In the genomic region with DNA sequence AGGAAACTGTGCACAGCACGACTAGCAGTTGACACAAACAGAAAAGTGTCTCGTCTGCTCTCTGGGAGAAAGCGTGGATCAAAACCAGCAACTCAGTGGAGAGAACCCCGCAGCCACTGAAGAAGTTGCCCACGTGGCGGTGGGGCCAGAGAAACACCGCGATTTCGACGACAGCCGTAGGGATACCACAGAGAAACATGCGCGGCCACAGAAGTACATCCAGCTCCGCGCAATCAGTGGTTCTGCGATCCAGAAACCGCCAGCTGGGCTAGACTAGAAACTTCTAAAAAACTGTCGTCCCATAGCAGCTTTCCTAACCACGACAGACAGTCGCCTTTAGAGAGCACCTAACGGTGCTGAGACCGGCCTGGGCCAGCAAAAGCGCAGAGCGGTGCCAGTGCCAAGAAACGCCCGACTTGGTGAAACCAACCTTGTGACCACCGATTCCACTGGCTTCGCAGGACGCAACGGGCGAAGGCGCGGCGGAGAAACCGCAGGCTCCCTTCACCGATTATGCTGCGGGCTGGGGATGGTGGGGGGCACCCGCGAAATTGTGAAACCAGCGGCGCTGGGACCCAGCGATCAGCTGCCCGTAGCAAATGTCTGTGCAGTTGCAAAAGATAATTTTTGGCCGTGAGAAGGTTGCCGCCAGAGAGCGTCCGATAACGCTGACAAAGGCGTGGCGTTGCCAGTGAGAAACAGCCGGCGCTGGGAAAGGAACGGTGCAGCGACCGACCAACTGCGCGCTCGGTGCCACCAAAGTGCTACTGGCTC, we compare ENCODE assay signal across 1 cellular context.
TF ChIP-seq lines count a peak whose summit lies in the region.

No MANE protein-coding gene starts in this region.

TF ChIP-seq in K562, 482 proteins besides CTCF, POLR2A, EP300 and RAD21 (continued from another document and continues in another):
- TF ChIP-seq, protein P1, sequence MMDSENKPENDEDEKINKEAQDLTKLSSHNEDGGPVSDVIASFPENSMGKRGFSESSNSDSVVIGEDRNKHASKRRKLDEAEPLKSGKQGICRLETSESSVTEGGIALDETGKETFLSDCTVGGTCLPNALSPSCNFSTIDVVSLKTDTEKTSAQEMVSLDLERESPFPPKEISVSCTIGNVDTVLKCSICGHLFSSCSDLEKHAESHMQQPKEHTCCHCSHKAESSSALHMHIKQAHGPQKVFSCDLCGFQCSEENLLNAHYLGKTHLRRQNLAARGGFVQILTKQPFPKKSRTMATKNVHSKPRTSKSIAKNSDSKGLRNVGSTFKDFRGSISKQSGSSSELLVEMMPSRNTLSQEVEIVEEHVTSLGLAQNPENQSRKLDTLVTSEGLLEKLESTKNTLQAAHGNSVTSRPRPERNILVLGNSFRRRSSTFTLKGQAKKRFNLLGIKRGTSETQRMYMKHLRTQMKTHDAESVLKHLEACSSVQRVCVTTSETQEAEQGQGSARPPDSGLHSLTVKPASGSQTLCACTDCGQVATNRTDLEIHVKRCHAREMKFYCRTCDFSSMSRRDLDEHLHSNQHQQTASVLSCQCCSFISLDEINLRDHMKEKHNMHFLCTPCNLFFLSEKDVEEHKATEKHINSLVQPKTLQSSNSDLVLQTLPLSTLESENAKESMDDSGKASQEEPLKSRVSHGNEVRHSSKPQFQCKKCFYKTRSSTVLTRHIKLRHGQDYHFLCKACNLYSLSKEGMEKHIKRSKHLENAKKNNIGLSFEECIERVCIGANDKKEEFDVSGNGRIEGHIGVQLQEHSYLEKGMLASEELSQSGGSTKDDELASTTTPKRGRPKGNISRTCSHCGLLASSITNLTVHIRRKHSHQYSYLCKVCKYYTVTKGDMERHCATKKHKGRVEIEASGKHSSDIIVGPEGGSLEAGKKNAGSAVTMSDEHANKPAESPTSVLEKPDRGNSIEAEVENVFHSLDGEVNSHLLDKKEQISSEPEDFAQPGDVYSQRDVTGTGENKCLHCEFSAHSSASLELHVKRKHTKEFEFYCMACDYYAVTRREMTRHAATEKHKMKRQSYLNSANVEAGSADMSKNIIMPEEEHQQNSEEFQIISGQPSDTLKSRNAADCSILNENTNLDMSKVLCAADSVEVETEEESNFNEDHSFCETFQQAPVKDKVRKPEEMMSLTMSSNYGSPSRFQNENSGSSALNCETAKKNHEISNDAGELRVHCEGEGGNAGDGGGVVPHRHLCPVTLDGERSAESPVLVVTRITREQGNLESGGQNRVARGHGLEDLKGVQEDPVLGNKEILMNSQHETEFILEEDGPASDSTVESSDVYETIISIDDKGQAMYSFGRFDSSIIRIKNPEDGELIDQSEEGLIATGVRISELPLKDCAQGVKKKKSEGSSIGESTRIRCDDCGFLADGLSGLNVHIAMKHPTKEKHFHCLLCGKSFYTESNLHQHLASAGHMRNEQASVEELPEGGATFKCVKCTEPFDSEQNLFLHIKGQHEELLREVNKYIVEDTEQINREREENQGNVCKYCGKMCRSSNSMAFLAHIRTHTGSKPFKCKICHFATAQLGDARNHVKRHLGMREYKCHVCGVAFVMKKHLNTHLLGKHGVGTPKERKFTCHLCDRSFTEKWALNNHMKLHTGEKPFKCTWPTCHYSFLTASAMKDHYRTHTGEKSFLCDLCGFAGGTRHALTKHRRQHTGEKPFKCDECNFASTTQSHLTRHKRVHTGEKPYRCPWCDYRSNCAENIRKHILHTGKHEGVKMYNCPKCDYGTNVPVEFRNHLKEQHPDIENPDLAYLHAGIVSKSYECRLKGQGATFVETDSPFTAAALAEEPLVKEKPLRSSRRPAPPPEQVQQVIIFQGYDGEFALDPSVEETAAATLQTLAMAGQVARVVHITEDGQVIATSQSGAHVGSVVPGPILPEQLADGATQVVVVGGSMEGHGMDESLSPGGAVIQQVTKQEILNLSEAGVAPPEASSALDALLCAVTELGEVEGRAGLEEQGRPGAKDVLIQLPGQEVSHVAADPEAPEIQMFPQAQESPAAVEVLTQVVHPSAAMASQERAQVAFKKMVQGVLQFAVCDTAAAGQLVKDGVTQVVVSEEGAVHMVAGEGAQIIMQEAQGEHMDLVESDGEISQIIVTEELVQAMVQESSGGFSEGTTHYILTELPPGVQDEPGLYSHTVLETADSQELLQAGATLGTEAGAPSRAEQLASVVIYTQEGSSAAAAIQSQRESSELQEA (IDR thresholded peaks at IDR 0.05; ENCODE audit: low read depth): no peak
- no peak for TF ChIP-seq ZNF41 (CRISPR knock-in tag; conservative IDR thresholded peaks at IDR 0.05)
- TF ChIP-seq ZSCAN32 (CRISPR knock-in tag; IDR thresholded peaks at IDR 0.05): 0 out of 2 replicates have a peak, but pooled peaks have one; percentile 15
- no peak; the same call in 1 of the 2 replicates for TF ChIP-seq ZNF217 (CRISPR knock-in tag; IDR thresholded peaks at IDR 0.05)
- TF ChIP-seq KHSRP (IDR thresholded peaks at IDR 0.05): no peak
- TF ChIP-seq STAT5B (CRISPR knock-in tag; IDR thresholded peaks at IDR 0.05): no peak
- peak; percentile 82; the same call in 1 of the 2 replicates for TF ChIP-seq CBFB (CRISPR knock-in tag; IDR thresholded peaks at IDR 0.05)
- TF ChIP-seq SIN3A (IDR thresholded peaks at IDR 0.05; ENCODE audit: borderline replicate concordance in 2 of 2, control insufficient read depth in 1 of 2, low read depth in 2 of 2, low read length in 2 of 2): peak; percentile 61 to 76; a peak in 2 of 4 replicates
- TF ChIP-seq MEIS2 (IDR thresholded peaks at IDR 0.05; ENCODE audit: partially characterized antibody): peak; percentile 22
- TF ChIP-seq GMEB1 (CRISPR knock-in tag; IDR thresholded peaks at IDR 0.05): 0 out of 2 replicates have a peak, but pooled peaks have one; percentile 19
- no peak for TF ChIP-seq ZNF780A (CRISPR knock-in tag; IDR thresholded peaks at IDR 0.05)
- TF ChIP-seq MTA1 (IDR thresholded peaks at IDR 0.05; ENCODE audit: borderline replicate concordance): no peak; the same call in 1 of the 2 replicates
- TF ChIP-seq COPS2 (conservative IDR thresholded peaks at IDR 0.05): no peak
- TF ChIP-seq LEF1 (IDR thresholded peaks at IDR 0.05): peak; percentile 41; the same call in 1 of the 2 replicates
- TF ChIP-seq ILF3 (IDR thresholded peaks at IDR 0.05; ENCODE audit: borderline replicate concordance): no peak
- no peak for TF ChIP-seq RBM17 (IDR thresholded peaks at IDR 0.05; ENCODE audit: borderline replicate concordance, low read depth, low read length)
- TF ChIP-seq CEBPG (CRISPR knock-in tag; IDR thresholded peaks at IDR 0.05): 0 out of 2 replicates have a peak, but pooled peaks have one; percentile 8
- TF ChIP-seq CEBPG (tag; conservative IDR thresholded peaks at IDR 0.05 in 1 of 2, IDR thresholded peaks at IDR 0.05 in 1 of 2): peak; percentile 34 to 93; a peak in 3 of 4 replicates
- peak; percentile 63 for TF ChIP-seq RBM22 (IDR thresholded peaks at IDR 0.05; ENCODE audit: low read depth, low read length, poor library complexity, severe bottlenecking)
- no peak for TF ChIP-seq TAF15 (IDR thresholded peaks at IDR 0.05; ENCODE audit: low read depth, low read length)
- TF ChIP-seq KLF6 (CRISPR knock-in tag; IDR thresholded peaks at IDR 0.05; ENCODE audit: borderline replicate concordance): peak; percentile 38; the same call in 1 of the 2 replicates
- TF ChIP-seq TAF9B (IDR thresholded peaks at IDR 0.05; ENCODE audit: partially characterized antibody): peak; percentile 68
- TF ChIP-seq, protein P2, sequence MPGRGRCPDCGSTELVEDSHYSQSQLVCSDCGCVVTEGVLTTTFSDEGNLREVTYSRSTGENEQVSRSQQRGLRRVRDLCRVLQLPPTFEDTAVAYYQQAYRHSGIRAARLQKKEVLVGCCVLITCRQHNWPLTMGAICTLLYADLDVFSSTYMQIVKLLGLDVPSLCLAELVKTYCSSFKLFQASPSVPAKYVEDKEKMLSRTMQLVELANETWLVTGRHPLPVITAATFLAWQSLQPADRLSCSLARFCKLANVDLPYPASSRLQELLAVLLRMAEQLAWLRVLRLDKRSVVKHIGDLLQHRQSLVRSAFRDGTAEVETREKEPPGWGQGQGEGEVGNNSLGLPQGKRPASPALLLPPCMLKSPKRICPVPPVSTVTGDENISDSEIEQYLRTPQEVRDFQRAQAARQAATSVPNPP (IDR thresholded peaks at IDR 0.05; ENCODE audit: borderline replicate concordance, insufficient read depth, insufficient read length): no peak
- peak; percentile 42; the same call in 1 of the 2 replicates for TF ChIP-seq CREB1 (IDR thresholded peaks at IDR 0.05)
- peak; percentile 60; the same call in 1 of the 2 replicates for TF ChIP-seq CREB1 (CRISPR knock-in tag; IDR thresholded peaks at IDR 0.05)
- no peak for TF ChIP-seq GABPB2 (CRISPR knock-in tag; conservative IDR thresholded peaks at IDR 0.05)
- peak; percentile 72; the same call in 1 of the 2 replicates for TF ChIP-seq NFIC (IDR thresholded peaks at IDR 0.05)
- TF ChIP-seq PTRF (tag; IDR thresholded peaks at IDR 0.05): no peak
- peak; percentile 100 for TF ChIP-seq L3MBTL2 (IDR thresholded peaks at IDR 0.05)
- TF ChIP-seq SIRT6 (IDR thresholded peaks at IDR 0.05; ENCODE audit: low read depth, low read length): no peak
- TF ChIP-seq, protein P3, sequence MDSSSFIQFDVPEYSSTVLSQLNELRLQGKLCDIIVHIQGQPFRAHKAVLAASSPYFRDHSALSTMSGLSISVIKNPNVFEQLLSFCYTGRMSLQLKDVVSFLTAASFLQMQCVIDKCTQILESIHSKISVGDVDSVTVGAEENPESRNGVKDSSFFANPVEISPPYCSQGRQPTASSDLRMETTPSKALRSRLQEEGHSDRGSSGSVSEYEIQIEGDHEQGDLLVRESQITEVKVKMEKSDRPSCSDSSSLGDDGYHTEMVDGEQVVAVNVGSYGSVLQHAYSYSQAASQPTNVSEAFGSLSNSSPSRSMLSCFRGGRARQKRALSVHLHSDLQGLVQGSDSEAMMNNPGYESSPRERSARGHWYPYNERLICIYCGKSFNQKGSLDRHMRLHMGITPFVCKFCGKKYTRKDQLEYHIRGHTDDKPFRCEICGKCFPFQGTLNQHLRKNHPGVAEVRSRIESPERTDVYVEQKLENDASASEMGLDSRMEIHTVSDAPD (CRISPR knock-in tag; IDR thresholded peaks at IDR 0.05): no peak; the same call in 1 of the 2 replicates
- peak; percentile 47; the same call in 1 of the 2 replicates for TF ChIP-seq E2F4 (CRISPR knock-in tag; IDR thresholded peaks at IDR 0.05; ENCODE audit: low read depth)
- no peak for TF ChIP-seq CBX8 (IDR thresholded peaks at IDR 0.05; ENCODE audit: borderline replicate concordance, extremely low read depth, low read depth, low read length, poor library complexity, severe bottlenecking)
- no peak for TF ChIP-seq BACH1 (tag; IDR thresholded peaks at IDR 0.05)
- peak; percentile 88 for TF ChIP-seq ZNF224 (CRISPR knock-in tag; IDR thresholded peaks at IDR 0.05)
- no peak; the same call in 1 of the 2 replicates for TF ChIP-seq MTF1 (CRISPR knock-in tag; IDR thresholded peaks at IDR 0.05; ENCODE audit: borderline replicate concordance)
- peak; percentile 3; the same call in 1 of the 2 replicates for TF ChIP-seq ZNF695 (CRISPR knock-in tag; IDR thresholded peaks at IDR 0.05)
- TF ChIP-seq, protein P4, sequence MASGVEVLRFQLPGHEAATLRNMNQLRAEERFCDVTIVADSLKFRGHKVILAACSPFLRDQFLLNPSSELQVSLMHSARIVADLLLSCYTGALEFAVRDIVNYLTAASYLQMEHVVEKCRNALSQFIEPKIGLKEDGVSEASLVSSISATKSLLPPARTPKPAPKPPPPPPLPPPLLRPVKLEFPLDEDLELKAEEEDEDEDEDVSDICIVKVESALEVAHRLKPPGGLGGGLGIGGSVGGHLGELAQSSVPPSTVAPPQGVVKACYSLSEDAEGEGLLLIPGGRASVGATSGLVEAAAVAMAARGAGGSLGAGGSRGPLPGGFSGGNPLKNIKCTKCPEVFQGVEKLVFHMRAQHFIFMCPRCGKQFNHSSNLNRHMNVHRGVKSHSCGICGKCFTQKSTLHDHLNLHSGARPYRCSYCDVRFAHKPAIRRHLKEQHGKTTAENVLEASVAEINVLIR (CRISPR knock-in tag; IDR thresholded peaks at IDR 0.05): no peak
- TF ChIP-seq, protein P5, sequence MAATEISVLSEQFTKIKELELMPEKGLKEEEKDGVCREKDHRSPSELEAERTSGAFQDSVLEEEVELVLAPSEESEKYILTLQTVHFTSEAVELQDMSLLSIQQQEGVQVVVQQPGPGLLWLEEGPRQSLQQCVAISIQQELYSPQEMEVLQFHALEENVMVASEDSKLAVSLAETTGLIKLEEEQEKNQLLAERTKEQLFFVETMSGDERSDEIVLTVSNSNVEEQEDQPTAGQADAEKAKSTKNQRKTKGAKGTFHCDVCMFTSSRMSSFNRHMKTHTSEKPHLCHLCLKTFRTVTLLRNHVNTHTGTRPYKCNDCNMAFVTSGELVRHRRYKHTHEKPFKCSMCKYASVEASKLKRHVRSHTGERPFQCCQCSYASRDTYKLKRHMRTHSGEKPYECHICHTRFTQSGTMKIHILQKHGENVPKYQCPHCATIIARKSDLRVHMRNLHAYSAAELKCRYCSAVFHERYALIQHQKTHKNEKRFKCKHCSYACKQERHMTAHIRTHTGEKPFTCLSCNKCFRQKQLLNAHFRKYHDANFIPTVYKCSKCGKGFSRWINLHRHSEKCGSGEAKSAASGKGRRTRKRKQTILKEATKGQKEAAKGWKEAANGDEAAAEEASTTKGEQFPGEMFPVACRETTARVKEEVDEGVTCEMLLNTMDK (IDR thresholded peaks at IDR 0.05; ENCODE audit: borderline replicate concordance, insufficient read depth, low read depth, low read length, poor library complexity, severe bottlenecking): no peak
- no peak for TF ChIP-seq TEAD2 (tag; IDR thresholded peaks at IDR 0.05)
- no peak for TF ChIP-seq NFATC3 (IDR thresholded peaks at IDR 0.05)
- peak; percentile 45; the same call in 1 of the 2 replicates for TF ChIP-seq ZNF239 (CRISPR knock-in tag; IDR thresholded peaks at IDR 0.05)
- no peak for TF ChIP-seq MCM2 (IDR thresholded peaks at IDR 0.05; ENCODE audit: low read depth)
- 0 out of 2 replicates have a peak, but pooled peaks have one; percentile 0 for TF ChIP-seq ZSCAN29 (IDR thresholded peaks at IDR 0.05)
- no peak for TF ChIP-seq EWSR1 (IDR thresholded peaks at IDR 0.05; ENCODE audit: borderline replicate concordance, low read depth, partially characterized antibody)
- peak in 1 of 2 experiments; percentile 50; a peak in 1 of 4 replicates for TF ChIP-seq HDAC1 (IDR thresholded peaks at IDR 0.05)
- no peak for TF ChIP-seq KAT8 (IDR thresholded peaks at IDR 0.05; ENCODE audit: low read depth)
